Comparison of ENCODE assay signal across 22 cellular contexts in the genomic region with DNA sequence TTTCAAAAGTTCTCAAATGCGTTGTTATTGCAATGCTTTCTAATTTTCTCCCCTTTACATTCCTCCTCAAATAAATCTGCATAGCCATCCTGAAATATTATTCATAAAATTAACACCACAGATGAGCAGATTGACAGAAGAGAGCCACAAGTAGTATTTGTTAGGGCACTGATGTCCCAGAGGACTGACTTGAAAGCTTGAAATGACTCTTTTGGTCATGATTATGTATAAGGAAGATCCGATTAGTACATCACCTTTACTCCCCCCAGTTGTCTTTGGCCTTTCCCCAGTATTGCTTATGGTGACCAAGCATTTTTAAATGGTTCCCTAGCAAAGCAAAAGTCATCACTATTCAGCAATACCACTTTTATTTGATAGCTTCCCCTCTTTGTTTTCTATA.
A peak's percentile ranks its signal among the peaks of the same experiment; 100 is the strongest.
DNase-seq lines count a peak whose midpoint lies in the region; ATAC-seq lines count a peak whose summit lies in the region.
"Had no signal": no experiment of that assay in that cellular context is flagged by ENCODE, and none has a peak within 500 bp of the region (broad histone marks: within the 10 kb centered on the region; RNA-seq: fewer than 3 reads in every experiment).

No MANE protein-coding gene starts in this region.

- ATAC-seq in GM18508 (IDR thresholded peaks at IDR 0.05; ENCODE audit: insufficient read depth, unreplicated experiment) (peak; percentile 78), GM19463 (IDR thresholded peaks at IDR 0.05; ENCODE audit: unreplicated experiment) (peak; percentile 93), HG02759 (IDR thresholded peaks at IDR 0.05; ENCODE audit: unreplicated experiment) (peak; percentile 73), HG03432 (IDR thresholded peaks at IDR 0.05; ENCODE audit: unreplicated experiment) (peak; percentile 92), HG02870 (IDR thresholded peaks at IDR 0.05; ENCODE audit: unreplicated experiment) (no peak)
- ATAC-seq: gastroesophageal sphincter, HCT116, right lobe of liver, Right ventricle myocardium inferior had no signal

- DNase-seq in H4 (ENCODE audit: low spot score) (no peak), SIG-M5 (lab: John Stamatoyannopoulos, UW) (no peak), DMS 273 treated with DMSO at 0.1 percent for 48 hours (lab: John Stamatoyannopoulos, UW) (no peak)
- DNase-seq: activated CD4-positive, alpha-beta memory T cell treated with anti-CD3 and anti-CD28 coated beads, Interleukin-2, amount 10 ng/mL, durations not matched to agents 7 days and 5 days; activated T-cell treated with anti-CD3 and anti-CD28 coated beads for 4 hours; DMS79 treated with DMSO at 0.1 percent for 48 hours; endodermal cell; NCI-H1048; NCI-H1930; NCI-H2227 treated with DMSO at 0.1 percent for 48 hours; OCI-M1; posterior cingulate gyrus; right lobe of liver; transverse colon had no signal
